ENCODE assay signal across 22 cellular contexts in genomic region chr6:85004283-85005010, GRCh38.
DNase-seq lines count a peak whose midpoint lies in the region; ATAC-seq, FAIRE-seq and TF ChIP-seq lines count a peak whose summit lies in the region.
"Had no signal": no experiment of that assay in that cellular context is flagged by ENCODE, and none has a peak within 500 bp of the region (broad histone marks: within the 10 kb centered on the region; RNA-seq: fewer than 3 reads in every experiment).

No MANE protein-coding gene starts in this region.

- BruUV-seq in mammary epithelial cell (replicated peaks; lab: Mats Ljungman, UMichigan) = no TSS peak

- CTCF ChIA-PET in H1 (lab: Charles Lee; ENCODE audit: partially characterized antibody) = interaction anchor here (1.6 kb wide), 1 partner anchor 15 kb away, joined by 4 read pairs; no protein-coding TSS in a partner anchor
- CTCF ChIA-PET in mammary epithelial cell (lab: Charles Lee; ENCODE audit: low non-redundant PET) = no interaction called here

- H3K9ac ChIP-seq in H1 (replicated peaks in 1 of 4; ENCODE audit: extremely low read depth in 1 of 4, low read depth in 3 of 4, low read length in 3 of 4) = no peak overlapping the region
- no peak overlapping the region for H3K9ac ChIP-seq in mammary epithelial cell (ENCODE audit: insufficient read depth, low read length)
- H3K9ac ChIP-seq: BLaER1 treated with 17β-estradiol and CSF1 and Interleukin-3, amounts not matched to agents 10 nM and 100 nM had no signal

- POLR2A ChIA-PET in H1 (lab: Charles Lee; ENCODE audit: partially characterized antibody) = no interaction called here

- H3K79me2 ChIP-seq in H1 (ENCODE audit: control insufficient read depth in 1 of 2, insufficient read depth in 2 of 2, low read length in 2 of 2) (no peaks in the 10 kb centered on the region), mammary epithelial cell (ENCODE audit: insufficient read depth, low read length) (no peaks in the 10 kb centered on the region)

- H2BK120ac ChIP-seq in H1 (replicated peaks; ENCODE audit: low read depth, low read length) = no peak overlapping the region

- H3K4me1 ChIP-seq in H1 (replicated peaks in 1 of 4; ENCODE audit: control insufficient read depth in 3 of 4, insufficient read depth in 4 of 4, low read length in 3 of 4) (peaks cover 1 to 11% (median 6%) of the 10 kb centered on the region in 4 experiments; a peak in 5 of 7 replicates), gastroesophageal sphincter (no peaks in the 10 kb centered on the region), mammary epithelial cell (ENCODE audit: insufficient read depth, low read length) (no peaks in the 10 kb centered on the region)

- H3K4ac ChIP-seq in H1 (replicated peaks; ENCODE audit: insufficient read length, low read depth, low read length) = no peak overlapping the region

- no peak overlapping the region for H3K23ac ChIP-seq in H1 (ENCODE audit: insufficient read length)

- H3K14ac ChIP-seq in H1 (ENCODE audit: insufficient read length) = no peak overlapping the region

- no peak for TF ChIP-seq RAD21 in H1 (IDR thresholded peaks at IDR 0.05 in 1 of 2, conservative IDR thresholded peaks at IDR 0.05 in 1 of 2; ENCODE audit: low read depth in 2 of 2, low read length in 2 of 2)

- H3K4me2 ChIP-seq in H1 (ENCODE audit: insufficient read depth in 1 of 2, low read depth in 2 of 2, low read length in 2 of 2) = no peak overlapping the region
- no peak overlapping the region for H3K4me2 ChIP-seq in mammary epithelial cell (ENCODE audit: insufficient read depth, low read depth, low read length)
- H3K4me2 ChIP-seq: BLaER1 treated with 17β-estradiol and CSF1 and Interleukin-3, amounts not matched to agents 10 nM and 100 nM; PC-9 had no signal

- TF ChIP-seq CTCF in H1 (IDR thresholded peaks at IDR 0.05; ENCODE audit: control extremely low read depth in 1 of 3, insufficient read depth in 1 of 3, low read depth in 1 of 3, low read length in 3 of 3) (no peak), gastroesophageal sphincter (IDR thresholded peaks at IDR 0.05) (no peak), mammary epithelial cell (conservative IDR thresholded peaks at IDR 0.05 in 1 of 2, IDR thresholded peaks at IDR 0.05 in 1 of 2; ENCODE audit: extremely low read depth in 1 of 2, insufficient read depth in 1 of 2, low read depth in 1 of 2, low read length in 2 of 2) (no peak)

- no peak overlapping the region for H4K5ac ChIP-seq in H1 (ENCODE audit: insufficient read length, low read depth, low read length)

- H2BK20ac ChIP-seq in H1 (ENCODE audit: low read length) = no peak overlapping the region

- H2AK5ac ChIP-seq in H1 (ENCODE audit: low read depth, low read length) = no peak overlapping the region

- TF ChIP-seq EP300 in H1 (IDR thresholded peaks at IDR 0.05; ENCODE audit: borderline replicate concordance in 1 of 2, low read depth in 2 of 2, low read length in 2 of 2) (no peak), gastroesophageal sphincter (IDR thresholded peaks at IDR 0.05) (no peak)

- no peak overlapping the region for H3K27ac ChIP-seq in H1 (ENCODE audit: low read depth, low read length)
- H3K27ac ChIP-seq in gastroesophageal sphincter = no peak overlapping the region
- H3K27ac ChIP-seq in mammary epithelial cell (ENCODE audit: insufficient read depth, low read depth, low read length) = no peak overlapping the region
- H3K27ac ChIP-seq: BLaER1 treated with 17β-estradiol and CSF1 and Interleukin-3, amounts not matched to agents 10 nM and 100 nM; PC-9 had no signal

- H3K56ac ChIP-seq in H1 (replicated peaks; ENCODE audit: insufficient read length, low read depth, low read length) = no peak overlapping the region

- no peak overlapping the region for H4K8ac ChIP-seq in H1 (ENCODE audit: extremely low read depth, insufficient read depth, low read length)

- no peak overlapping the region for H2BK12ac ChIP-seq in H1 (ENCODE audit: low read depth, low read length)

- dilution Hi-C loops in mammary epithelial cell (cut with HindIII; ENCODE audit: low sequenced_read_pairs) = no loop called here

- H2AFZ ChIP-seq in H1 (ENCODE audit: low read length) (no peak overlapping the region), mammary epithelial cell (ENCODE audit: low read depth, low read length) (no peak overlapping the region)
- H2AFZ ChIP-seq: PC-9 had no signal

- intact Hi-C loops in mammary epithelial cell (cut with micrococcal nuclease) = no loop called here

- no peaks in the 10 kb centered on the region for H3K9me3 ChIP-seq in H1 (ENCODE audit: insufficient read depth in 2 of 2, low read depth in 1 of 2, low read length in 1 of 2)
- H3K9me3 ChIP-seq in gastroesophageal sphincter = no peaks in the 10 kb centered on the region
- no peaks in the 10 kb centered on the region for H3K9me3 ChIP-seq in mammary epithelial cell (replicated peaks; ENCODE audit: insufficient read depth, low read length)
- H3K9me3 ChIP-seq: BLaER1 treated with 17β-estradiol and CSF1 and Interleukin-3, amounts not matched to agents 10 nM and 100 nM had no signal

- H4K91ac ChIP-seq in H1 (replicated peaks; ENCODE audit: insufficient read length, low read length) = no peak overlapping the region

- peak; percentile 32 for ATAC-seq in gastroesophageal sphincter
- ATAC-seq: GM12878 had no signal

- H3K36me3 ChIP-seq in H1 (ENCODE audit: control insufficient read depth in 2 of 4, insufficient read depth in 4 of 4, low read length in 3 of 4) (no peaks in the 10 kb centered on the region), gastroesophageal sphincter (no peaks in the 10 kb centered on the region), mammary epithelial cell (ENCODE audit: insufficient read depth, low read length) (no peaks in the 10 kb centered on the region)
- H3K36me3 ChIP-seq: BLaER1 treated with 17β-estradiol and CSF1 and Interleukin-3, amounts not matched to agents 10 nM and 100 nM had no signal

- DNase-seq in GM03348 (ENCODE audit: low spot score) (peak; percentile 14), H1 (ENCODE audit: low read depth in 1 of 2, low spot score in 2 of 2) (no peak), myocyte (ENCODE audit: low read depth) (peak; percentile 6), D341Med (ENCODE audit: low spot score) (no peak), mammary epithelial cell (no peak), HuH-7.5 (ENCODE audit: low spot score) (no peak)
- no peak for DNase-seq in activated CD4-positive, alpha-beta T cell treated with anti-CD3 and anti-CD28 coated beads for 1 hour
- DNase-seq: CD8-positive, alpha-beta memory T cell; DND-41; HFFc6; IMR-90; Karpas-422; MM.1S; NCI-H1105 treated with DMSO at 0.1 percent for 48 hours; NCI-H187; NCI-H774; PC-9 had no signal

- H4K20me1 ChIP-seq in H1 (replicated peaks in 1 of 2; ENCODE audit: control insufficient read depth in 1 of 2, insufficient read depth in 2 of 2, low read length in 2 of 2) = no peaks in the 10 kb centered on the region
- no peaks in the 10 kb centered on the region for H4K20me1 ChIP-seq in mammary epithelial cell (ENCODE audit: insufficient read depth, low read length)
- H4K20me1 ChIP-seq: BLaER1 treated with 17β-estradiol and CSF1 and Interleukin-3, amounts not matched to agents 10 nM and 100 nM had no signal

- 0 out of 2 replicates have a peak overlapping the region, but pooled peaks have one; percentile 9 for H3K18ac ChIP-seq in H1 (ENCODE audit: extremely low read depth, low read length)

- in situ Hi-C loops in mammary epithelial cell (cut with MboI; ENCODE audit: low sequenced_read_pairs in 2 of 2) = no loop called here

- H3K27me3 ChIP-seq in H1 (replicated peaks in 1 of 4; ENCODE audit: control insufficient read depth in 3 of 4, extremely low read depth in 1 of 4, insufficient read depth in 3 of 4, low read length in 3 of 4) (no peaks in the 10 kb centered on the region), gastroesophageal sphincter (no peaks in the 10 kb centered on the region), mammary epithelial cell (ENCODE audit: insufficient read depth, low read length) (peaks cover 6% of the 10 kb centered on the region)
- H3K27me3 ChIP-seq: BLaER1 treated with 17β-estradiol and CSF1 and Interleukin-3, amounts not matched to agents 10 nM and 100 nM had no signal

- no peak overlapping the region for H2BK5ac ChIP-seq in H1 (ENCODE audit: low read depth, low read length)

- TF ChIP-seq POLR2A in H1 (IDR thresholded peaks at IDR 0.05; ENCODE audit: control extremely low read depth in 1 of 2, low read depth in 2 of 2, low read length in 2 of 2) (no peak), gastroesophageal sphincter (IDR thresholded peaks at IDR 0.05) (no peak)

- H3K23me2 ChIP-seq in H1 (ENCODE audit: low read depth, low read length) = no peaks in the 10 kb centered on the region

- WGBS in H1 (ENCODE audit: extremely low coverage in 1 of 2, insufficient coverage in 1 of 2, insufficient read length in 1 of 2, insufficient replicate concordance in 2 of 2, low coverage in 1 of 2, low lambda C conversion rate in 2 of 2, missing lambda C conversion rate in 1 of 2), 2 experiments = 85% methylated on average over 2 of the region's 2 CpGs; no CpG with 5 or more reads in 1 of the 2 experiments
- 47 to 62% methylated on average over 2 of the region's 2 CpGs for WGBS in gastroesophageal sphincter (ENCODE audit: low coverage in 1 of 2), 2 donors
- WGBS in mammary epithelial cell (ENCODE audit: low coverage, missing lambda C conversion rate) = 42% methylated on average over 2 of the region's 2 CpGs

- FAIRE-seq in H1 (lab: Jason Lieb, UNC) = no peak
- FAIRE-seq: A204.1, G401.6, GM12878 had no signal

- no peaks in the 10 kb centered on the region for H3K79me1 ChIP-seq in H1 (ENCODE audit: low read depth, low read length)

- H3K4me3 ChIP-seq in H1 (ENCODE audit: extremely low read depth in 1 of 4, insufficient read depth in 2 of 4, low read depth in 3 of 4, low read length in 4 of 4) = no peak overlapping the region
- H3K4me3 ChIP-seq in gastroesophageal sphincter = no peak overlapping the region
- no peak overlapping the region for H3K4me3 ChIP-seq in mammary epithelial cell (replicated peaks in 1 of 3; ENCODE audit: insufficient read depth in 1 of 3, low read depth in 2 of 3, low read length in 3 of 3)
- H3K4me3 ChIP-seq: BLaER1 treated with 17β-estradiol and CSF1 and Interleukin-3, amounts not matched to agents 10 nM and 100 nM; GM12878; PC-9 had no signal

- H2BK15ac ChIP-seq in H1 (ENCODE audit: low read length) = no peak overlapping the region

TF ChIP-seq in H1, 55 proteins besides CTCF, POLR2A, EP300 and RAD21 (continues in another document):
- TF ChIP-seq SUZ12 (IDR thresholded peaks at IDR 0.05; ENCODE audit: low read length) (no peak), YY1 (IDR thresholded peaks at IDR 0.05; ENCODE audit: low read depth, low read length) (no peak), EGR1 (IDR thresholded peaks at IDR 0.05; ENCODE audit: borderline replicate concordance, low read depth, low read length) (no peak), CEBPB (IDR thresholded peaks at IDR 0.05; ENCODE audit: low read depth, low read length) (no peak), CHD2 (IDR thresholded peaks at IDR 0.05; ENCODE audit: low read length) (no peak), SRF (IDR thresholded peaks at IDR 0.05; ENCODE audit: low read depth, low read length) (no peak), ZNF274 (IDR thresholded peaks at IDR 0.05; ENCODE audit: borderline replicate concordance, extremely low read depth, low read length) (no peak), MAX (IDR thresholded peaks at IDR 0.05) (no peak)

Comparison
In these comparisons a context has a peak if more than half of its experiments do, and no peak if none do; other contexts are left out.
1. DNase-seq: peak in GM03348 (single experiment) and myocyte (single experiment); none in H1 (0 of 2), D341Med (single experiment), mammary epithelial cell (single experiment), activated CD4-positive, alpha-beta T cell treated with anti-CD3 and anti-CD28 coated beads for 1 hour (single experiment) and HuH-7.5 (single experiment).